Comparison of ENCODE assay signal across 8 cellular contexts in the genomic region with DNA sequence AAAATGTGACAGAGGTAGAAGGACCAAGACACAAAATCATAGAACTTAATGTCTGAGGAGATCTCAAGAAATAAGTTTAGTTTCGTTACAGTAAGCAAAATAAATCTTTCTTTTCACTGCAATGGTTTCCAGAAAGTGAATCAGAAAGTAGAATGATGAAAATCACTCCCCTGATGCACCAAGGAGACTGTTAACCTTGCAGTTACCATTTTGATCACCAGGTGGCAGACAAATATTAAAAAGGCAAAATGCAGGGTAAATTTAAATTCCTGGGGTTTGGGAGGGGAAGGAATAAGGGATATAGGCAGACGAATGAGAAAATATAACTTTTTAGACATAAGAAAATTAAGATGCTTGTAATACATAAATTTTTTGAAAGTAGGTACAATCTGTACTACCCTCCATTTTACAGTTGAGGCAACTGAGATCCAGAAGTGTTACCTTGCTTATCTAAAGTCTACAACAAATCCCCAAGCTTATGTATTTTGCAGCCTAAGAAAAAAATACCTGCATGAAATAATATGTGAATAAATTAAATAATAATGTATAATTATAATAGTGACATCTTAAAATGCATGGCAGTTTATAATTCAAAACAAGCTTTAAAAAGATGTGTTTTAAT.
DNase-seq lines count a peak whose midpoint lies in the region; ATAC-seq and TF ChIP-seq lines count a peak whose summit lies in the region.

No MANE protein-coding gene starts in this region.

- no peaks in the 10 kb centered on the region for H3K36me3 Mint-ChIP-seq in MCF 10A (ENCODE audit: insufficient read depth, unreplicated experiment)

- no TSS peak for BruUV-seq in MCF 10A (replicated peaks; lab: Mats Ljungman, UMichigan)

- no peaks in the 10 kb centered on the region for H3K9me3 ChIP-seq in sigmoid colon

- no peaks in the 10 kb centered on the region for H3K4me1 ChIP-seq in sigmoid colon

- no peaks in the 10 kb centered on the region for H3K27me3 Mint-ChIP-seq in MCF 10A (ENCODE audit: insufficient read depth, unreplicated experiment)

- H3K4me3 ChIP-seq in sigmoid colon, result no peak overlapping the region

- intact Hi-C loops in MCF 10A (cut with micrococcal nuclease) (loop anchor here (1.0 to 10.0 kb wide), 11 partner anchors 96 to 1165 kb away; partner anchors contain the start of gene NEK7), sigmoid colon (cut with DNase I) (loop anchor here (5.0 to 10.0 kb wide), 2 partner anchors 346 to 944 kb away; no protein-coding TSS in a partner anchor)

- DNase-seq in D341Med (ENCODE audit: low spot score) (peak; percentile 47), NCI-H345 treated with DMSO at 0.1 percent for 48 hours (lab: John Stamatoyannopoulos, UW; ENCODE audit: unreplicated experiment) (peak; percentile 12), MCF 10A (ENCODE audit: unreplicated experiment) (peak; percentile 67), lung microvascular endothelial cell (ENCODE audit: low read depth in 2 of 2) (peak; percentile 36 to 41), sigmoid colon (no peak)
- DNase-seq in stimulated activated naive CD4-positive, alpha-beta T cell treated with Interleukin-2 at 50 U/mL for 16 hours (lab: John Stamatoyannopoulos, UW), result no peak

- no peak for TF ChIP-seq EP300 in sigmoid colon (IDR thresholded peaks at IDR 0.05)

- H3K27ac ChIP-seq in sigmoid colon, result no peak overlapping the region

- no peak overlapping the region for H3K4me3 Mint-ChIP-seq in MCF 10A (ENCODE audit: unreplicated experiment)

- POLR2A ChIA-PET in MCF 10A (lab: Yijun Ruan, JAX), result interaction anchor here (0.6 to 0.8 kb wide), 3 partner anchors 34 to 945 kb away, joined by 3 to 5 read pairs (median 3); no protein-coding TSS in a partner anchor

- 41 to 46% methylated on average over 2 of the region's 2 CpGs for WGBS in sigmoid colon, 2 donors

- H3K9me3 Mint-ChIP-seq in MCF 10A (ENCODE audit: unreplicated experiment), result no peaks in the 10 kb centered on the region

- peak; percentile 88 for TF ChIP-seq CTCF in MCF 10A (IDR thresholded peaks at IDR 0.05; ENCODE audit: unreplicated experiment)
- TF ChIP-seq CTCF in sigmoid colon (IDR thresholded peaks at IDR 0.05), result peak in 2 of 4 experiments; percentile 18 to 44

- no peak overlapping the region for H3K27ac Mint-ChIP-seq in MCF 10A (ENCODE audit: low read depth, unreplicated experiment)

- H3K36me3 ChIP-seq in sigmoid colon, result no peaks in the 10 kb centered on the region

- CTCF ChIA-PET in MCF 10A (lab: Yijun Ruan, JAX), result interaction anchor here (0.5 to 2.8 kb wide), 31 partner anchors 9 to 1169 kb away, joined by 3 to 22 read pairs (median 4); partner anchors contain the start of gene LHX9

- peaks cover 5% of the 10 kb centered on the region for H3K4me1 Mint-ChIP-seq in MCF 10A (ENCODE audit: insufficient read depth, unreplicated experiment)

- ATAC-seq in GM18517 (IDR thresholded peaks at IDR 0.05; ENCODE audit: unreplicated experiment) (peak; percentile 62), HG02943 (IDR thresholded peaks at IDR 0.05; ENCODE audit: low read depth, unreplicated experiment) (peak; percentile 60)

- TF ChIP-seq POLR2A in sigmoid colon (IDR thresholded peaks at IDR 0.05), result no peak

- H3K27me3 ChIP-seq in sigmoid colon, result no peaks in the 10 kb centered on the region

Comparison
In these comparisons a context has a peak if more than half of its experiments do, and no peak if none do; other contexts are left out.
1. DNase-seq: peak in D341Med (single experiment), NCI-H345 treated with DMSO at 0.1 percent for 48 hours (single experiment), MCF 10A (single experiment) and lung microvascular endothelial cell (2 of 2); none in sigmoid colon (single experiment) and stimulated activated naive CD4-positive, alpha-beta T cell treated with Interleukin-2 at 50 U/mL for 16 hours (single experiment).